1 cellular context compared by ENCODE assay signal in genomic region chr2:183124222-183124956, GRCh38.
TF ChIP-seq lines count a peak whose summit lies in the region.

A gene with protein sequence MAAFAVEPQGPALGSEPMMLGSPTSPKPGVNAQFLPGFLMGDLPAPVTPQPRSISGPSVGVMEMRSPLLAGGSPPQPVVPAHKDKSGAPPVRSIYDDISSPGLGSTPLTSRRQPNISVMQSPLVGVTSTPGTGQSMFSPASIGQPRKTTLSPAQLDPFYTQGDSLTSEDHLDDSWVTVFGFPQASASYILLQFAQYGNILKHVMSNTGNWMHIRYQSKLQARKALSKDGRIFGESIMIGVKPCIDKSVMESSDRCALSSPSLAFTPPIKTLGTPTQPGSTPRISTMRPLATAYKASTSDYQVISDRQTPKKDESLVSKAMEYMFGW (plus strand): TSS chr2:183124443. CDS start chr2:183124458, 15 bp downstream.

TF ChIP-seq in HepG2, 621 proteins besides CTCF, POLR2A, EP300 and RAD21 (continued from another document and continues in another):
- TF ChIP-seq JUN (CRISPR knock-in tag; IDR thresholded peaks at IDR 0.05) (no peak; the same call in 1 of the 2 replicates), PHF20 (CRISPR knock-in tag; IDR thresholded peaks at IDR 0.05) (peak; percentile 83), MAFK (conservative IDR thresholded peaks at IDR 0.05 in 1 of 2, IDR thresholded peaks at IDR 0.05 in 1 of 2; ENCODE audit: low read length in 2 of 2) (no peak), DNMT1 (CRISPR knock-in tag; IDR thresholded peaks at IDR 0.05) (no peak), NFYB (CRISPR knock-in tag; IDR thresholded peaks at IDR 0.05) (peak; percentile 64), PTBP1 (IDR thresholded peaks at IDR 0.05; ENCODE audit: low read depth, low read length, poor library complexity, severe bottlenecking) (no peak), ZNF577 (CRISPR knock-in tag; IDR thresholded peaks at IDR 0.05; ENCODE audit: borderline replicate concordance, low read depth) (no peak), ZNF275 (CRISPR knock-in tag; IDR thresholded peaks at IDR 0.05; ENCODE audit: borderline replicate concordance) (peak; percentile 59), TP53 (CRISPR knock-in tag; conservative IDR thresholded peaks at IDR 0.05) (no peak), CHD2 (IDR thresholded peaks at IDR 0.05; ENCODE audit: low read depth, low read length) (0 out of 2 replicates have a peak, but pooled peaks have one; percentile 10), BHLHE40 (IDR thresholded peaks at IDR 0.05; ENCODE audit: low read length) (peak; percentile 52; the same call in 1 of the 2 replicates), NR2F2 (IDR thresholded peaks at IDR 0.05; ENCODE audit: borderline replicate concordance, low read depth) (peak; percentile 24; the same call in 1 of the 2 replicates), ZNF713 (CRISPR knock-in tag; IDR thresholded peaks at IDR 0.05) (no peak), ZBTB4 (CRISPR knock-in tag; IDR thresholded peaks at IDR 0.05; ENCODE audit: borderline replicate concordance) (peak; percentile 98), DNMT3B (CRISPR knock-in tag; conservative IDR thresholded peaks at IDR 0.05) (no peak)
- TF ChIP-seq, protein P1, sequence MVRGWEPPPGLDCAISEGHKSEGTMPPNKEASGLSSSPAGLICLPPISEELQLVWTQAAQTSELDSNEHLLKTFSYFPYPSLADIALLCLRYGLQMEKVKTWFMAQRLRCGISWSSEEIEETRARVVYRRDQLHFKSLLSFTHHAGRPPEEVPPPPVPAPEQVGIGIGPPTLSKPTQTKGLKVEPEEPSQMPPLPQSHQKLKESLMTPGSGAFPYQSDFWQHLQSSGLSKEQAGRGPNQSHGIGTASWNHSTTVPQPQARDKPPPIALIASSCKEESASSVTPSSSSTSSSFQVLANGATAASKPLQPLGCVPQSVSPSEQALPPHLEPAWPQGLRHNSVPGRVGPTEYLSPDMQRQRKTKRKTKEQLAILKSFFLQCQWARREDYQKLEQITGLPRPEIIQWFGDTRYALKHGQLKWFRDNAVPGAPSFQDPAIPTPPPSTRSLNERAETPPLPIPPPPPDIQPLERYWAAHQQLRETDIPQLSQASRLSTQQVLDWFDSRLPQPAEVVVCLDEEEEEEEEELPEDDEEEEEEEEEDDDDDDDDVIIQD (CRISPR knock-in tag; IDR thresholded peaks at IDR 0.05; ENCODE audit: low read depth): peak; percentile 71; the same call in 1 of the 2 replicates
- TF ChIP-seq, protein P2, sequence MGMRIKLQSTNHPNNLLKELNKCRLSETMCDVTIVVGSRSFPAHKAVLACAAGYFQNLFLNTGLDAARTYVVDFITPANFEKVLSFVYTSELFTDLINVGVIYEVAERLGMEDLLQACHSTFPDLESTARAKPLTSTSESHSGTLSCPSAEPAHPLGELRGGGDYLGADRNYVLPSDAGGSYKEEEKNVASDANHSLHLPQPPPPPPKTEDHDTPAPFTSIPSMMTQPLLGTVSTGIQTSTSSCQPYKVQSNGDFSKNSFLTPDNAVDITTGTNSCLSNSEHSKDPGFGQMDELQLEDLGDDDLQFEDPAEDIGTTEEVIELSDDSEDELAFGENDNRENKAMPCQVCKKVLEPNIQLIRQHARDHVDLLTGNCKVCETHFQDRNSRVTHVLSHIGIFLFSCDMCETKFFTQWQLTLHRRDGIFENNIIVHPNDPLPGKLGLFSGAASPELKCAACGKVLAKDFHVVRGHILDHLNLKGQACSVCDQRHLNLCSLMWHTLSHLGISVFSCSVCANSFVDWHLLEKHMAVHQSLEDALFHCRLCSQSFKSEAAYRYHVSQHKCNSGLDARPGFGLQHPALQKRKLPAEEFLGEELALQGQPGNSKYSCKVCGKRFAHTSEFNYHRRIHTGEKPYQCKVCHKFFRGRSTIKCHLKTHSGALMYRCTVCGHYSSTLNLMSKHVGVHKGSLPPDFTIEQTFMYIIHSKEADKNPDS (CRISPR knock-in tag; IDR thresholded peaks at IDR 0.05): 0 out of 2 replicates have a peak, but pooled peaks have one; percentile 66
- TF ChIP-seq, protein P3, sequence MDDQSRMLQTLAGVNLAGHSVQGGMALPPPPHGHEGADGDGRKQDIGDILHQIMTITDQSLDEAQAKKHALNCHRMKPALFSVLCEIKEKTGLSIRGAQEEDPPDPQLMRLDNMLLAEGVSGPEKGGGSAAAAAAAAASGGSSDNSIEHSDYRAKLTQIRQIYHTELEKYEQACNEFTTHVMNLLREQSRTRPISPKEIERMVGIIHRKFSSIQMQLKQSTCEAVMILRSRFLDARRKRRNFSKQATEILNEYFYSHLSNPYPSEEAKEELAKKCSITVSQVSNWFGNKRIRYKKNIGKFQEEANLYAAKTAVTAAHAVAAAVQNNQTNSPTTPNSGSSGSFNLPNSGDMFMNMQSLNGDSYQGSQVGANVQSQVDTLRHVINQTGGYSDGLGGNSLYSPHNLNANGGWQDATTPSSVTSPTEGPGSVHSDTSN (CRISPR knock-in tag; IDR thresholded peaks at IDR 0.05; ENCODE audit: borderline replicate concordance): no peak
- TF ChIP-seq, protein P4, sequence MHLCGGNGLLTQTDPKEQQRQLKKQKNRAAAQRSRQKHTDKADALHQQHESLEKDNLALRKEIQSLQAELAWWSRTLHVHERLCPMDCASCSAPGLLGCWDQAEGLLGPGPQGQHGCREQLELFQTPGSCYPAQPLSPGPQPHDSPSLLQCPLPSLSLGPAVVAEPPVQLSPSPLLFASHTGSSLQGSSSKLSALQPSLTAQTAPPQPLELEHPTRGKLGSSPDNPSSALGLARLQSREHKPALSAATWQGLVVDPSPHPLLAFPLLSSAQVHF (CRISPR knock-in tag; IDR thresholded peaks at IDR 0.05): peak; percentile 55; the same call in 1 of the 2 replicates
- TF ChIP-seq, protein P5, sequence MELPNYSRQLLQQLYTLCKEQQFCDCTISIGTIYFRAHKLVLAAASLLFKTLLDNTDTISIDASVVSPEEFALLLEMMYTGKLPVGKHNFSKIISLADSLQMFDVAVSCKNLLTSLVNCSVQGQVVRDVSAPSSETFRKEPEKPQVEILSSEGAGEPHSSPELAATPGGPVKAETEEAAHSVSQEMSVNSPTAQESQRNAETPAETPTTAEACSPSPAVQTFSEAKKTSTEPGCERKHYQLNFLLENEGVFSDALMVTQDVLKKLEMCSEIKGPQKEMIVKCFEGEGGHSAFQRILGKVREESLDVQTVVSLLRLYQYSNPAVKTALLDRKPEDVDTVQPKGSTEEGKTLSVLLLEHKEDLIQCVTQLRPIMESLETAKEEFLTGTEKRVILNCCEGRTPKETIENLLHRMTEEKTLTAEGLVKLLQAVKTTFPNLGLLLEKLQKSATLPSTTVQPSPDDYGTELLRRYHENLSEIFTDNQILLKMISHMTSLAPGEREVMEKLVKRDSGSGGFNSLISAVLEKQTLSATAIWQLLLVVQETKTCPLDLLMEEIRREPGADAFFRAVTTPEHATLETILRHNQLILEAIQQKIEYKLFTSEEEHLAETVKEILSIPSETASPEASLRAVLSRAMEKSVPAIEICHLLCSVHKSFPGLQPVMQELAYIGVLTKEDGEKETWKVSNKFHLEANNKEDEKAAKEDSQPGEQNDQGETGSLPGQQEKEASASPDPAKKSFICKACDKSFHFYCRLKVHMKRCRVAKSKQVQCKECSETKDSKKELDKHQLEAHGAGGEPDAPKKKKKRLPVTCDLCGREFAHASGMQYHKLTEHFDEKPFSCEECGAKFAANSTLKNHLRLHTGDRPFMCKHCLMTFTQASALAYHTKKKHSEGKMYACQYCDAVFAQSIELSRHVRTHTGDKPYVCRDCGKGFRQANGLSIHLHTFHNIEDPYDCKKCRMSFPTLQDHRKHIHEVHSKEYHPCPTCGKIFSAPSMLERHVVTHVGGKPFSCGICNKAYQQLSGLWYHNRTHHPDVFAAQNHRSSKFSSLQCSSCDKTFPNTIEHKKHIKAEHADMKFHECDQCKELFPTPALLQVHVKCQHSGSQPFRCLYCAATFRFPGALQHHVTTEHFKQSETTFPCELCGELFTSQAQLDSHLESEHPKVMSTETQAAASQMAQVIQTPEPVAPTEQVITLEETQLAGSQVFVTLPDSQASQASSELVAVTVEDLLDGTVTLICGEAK (IDR thresholded peaks at IDR 0.05): peak; percentile 63; the same call in 1 of the 2 replicates
- TF ChIP-seq, protein P5 (CRISPR knock-in tag; IDR thresholded peaks at IDR 0.05): peak; percentile 62; the same call in 1 of the 2 replicates
- TF ChIP-seq, protein P6, sequence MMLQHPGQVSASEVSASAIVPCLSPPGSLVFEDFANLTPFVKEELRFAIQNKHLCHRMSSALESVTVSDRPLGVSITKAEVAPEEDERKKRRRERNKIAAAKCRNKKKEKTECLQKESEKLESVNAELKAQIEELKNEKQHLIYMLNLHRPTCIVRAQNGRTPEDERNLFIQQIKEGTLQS (CRISPR knock-in tag; IDR thresholded peaks at IDR 0.05): peak; percentile 26; the same call in 1 of the 2 replicates
- TF ChIP-seq, protein P7, sequence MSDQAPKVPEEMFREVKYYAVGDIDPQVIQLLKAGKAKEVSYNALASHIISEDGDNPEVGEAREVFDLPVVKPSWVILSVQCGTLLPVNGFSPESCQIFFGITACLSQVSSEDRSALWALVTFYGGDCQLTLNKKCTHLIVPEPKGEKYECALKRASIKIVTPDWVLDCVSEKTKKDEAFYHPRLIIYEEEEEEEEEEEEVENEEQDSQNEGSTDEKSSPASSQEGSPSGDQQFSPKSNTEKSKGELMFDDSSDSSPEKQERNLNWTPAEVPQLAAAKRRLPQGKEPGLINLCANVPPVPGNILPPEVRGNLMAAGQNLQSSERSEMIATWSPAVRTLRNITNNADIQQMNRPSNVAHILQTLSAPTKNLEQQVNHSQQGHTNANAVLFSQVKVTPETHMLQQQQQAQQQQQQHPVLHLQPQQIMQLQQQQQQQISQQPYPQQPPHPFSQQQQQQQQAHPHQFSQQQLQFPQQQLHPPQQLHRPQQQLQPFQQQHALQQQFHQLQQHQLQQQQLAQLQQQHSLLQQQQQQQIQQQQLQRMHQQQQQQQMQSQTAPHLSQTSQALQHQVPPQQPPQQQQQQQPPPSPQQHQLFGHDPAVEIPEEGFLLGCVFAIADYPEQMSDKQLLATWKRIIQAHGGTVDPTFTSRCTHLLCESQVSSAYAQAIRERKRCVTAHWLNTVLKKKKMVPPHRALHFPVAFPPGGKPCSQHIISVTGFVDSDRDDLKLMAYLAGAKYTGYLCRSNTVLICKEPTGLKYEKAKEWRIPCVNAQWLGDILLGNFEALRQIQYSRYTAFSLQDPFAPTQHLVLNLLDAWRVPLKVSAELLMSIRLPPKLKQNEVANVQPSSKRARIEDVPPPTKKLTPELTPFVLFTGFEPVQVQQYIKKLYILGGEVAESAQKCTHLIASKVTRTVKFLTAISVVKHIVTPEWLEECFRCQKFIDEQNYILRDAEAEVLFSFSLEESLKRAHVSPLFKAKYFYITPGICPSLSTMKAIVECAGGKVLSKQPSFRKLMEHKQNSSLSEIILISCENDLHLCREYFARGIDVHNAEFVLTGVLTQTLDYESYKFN (CRISPR knock-in tag; conservative IDR thresholded peaks at IDR 0.05): peak; percentile 40; the same call in 1 of the 2 replicates
